Comparison of ENCODE assay signal across 1 cellular context in the genomic region with DNA sequence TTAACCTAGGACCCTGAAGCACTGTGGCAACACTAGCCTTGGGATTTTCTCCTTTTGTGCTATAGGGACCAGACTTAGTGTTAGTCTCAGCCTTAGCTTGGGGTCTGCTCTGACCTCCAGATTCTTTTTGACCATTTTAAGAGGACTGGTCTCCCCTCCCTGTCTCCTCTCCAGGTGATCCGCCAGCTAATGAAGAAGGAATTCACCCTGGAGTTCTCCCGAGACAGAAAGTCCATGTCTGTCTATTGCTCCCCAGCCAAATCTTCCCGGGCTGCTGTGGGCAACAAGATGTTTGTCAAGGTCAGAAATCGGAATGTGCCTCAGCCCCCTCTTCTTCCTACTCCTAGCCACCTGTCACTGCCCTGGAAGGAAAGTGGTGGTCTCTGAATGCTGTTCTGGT.
TF ChIP-seq lines count a peak whose summit lies in the region.

No MANE protein-coding gene starts in this region.

TF ChIP-seq in HepG2, 621 proteins besides CTCF, POLR2A, EP300 and RAD21:
- TF ChIP-seq TP53 (CRISPR knock-in tag; conservative IDR thresholded peaks at IDR 0.05): no peak
- TF ChIP-seq ZNF660 (CRISPR knock-in tag; IDR thresholded peaks at IDR 0.05; ENCODE audit: borderline replicate concordance, low read depth): no peak
- TF ChIP-seq, protein P1, sequence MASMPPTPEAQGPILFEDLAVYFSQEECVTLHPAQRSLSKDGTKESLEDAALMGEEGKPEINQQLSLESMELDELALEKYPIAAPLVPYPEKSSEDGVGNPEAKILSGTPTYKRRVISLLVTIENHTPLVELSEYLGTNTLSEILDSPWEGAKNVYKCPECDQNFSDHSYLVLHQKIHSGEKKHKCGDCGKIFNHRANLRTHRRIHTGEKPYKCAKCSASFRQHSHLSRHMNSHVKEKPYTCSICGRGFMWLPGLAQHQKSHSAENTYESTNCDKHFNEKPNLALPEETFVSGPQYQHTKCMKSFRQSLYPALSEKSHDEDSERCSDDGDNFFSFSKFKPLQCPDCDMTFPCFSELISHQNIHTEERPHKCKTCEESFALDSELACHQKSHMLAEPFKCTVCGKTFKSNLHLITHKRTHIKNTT (CRISPR knock-in tag; IDR thresholded peaks at IDR 0.05): no peak
- no peak for TF ChIP-seq ZNF44 (CRISPR knock-in tag; IDR thresholded peaks at IDR 0.05)
- TF ChIP-seq, protein P2, sequence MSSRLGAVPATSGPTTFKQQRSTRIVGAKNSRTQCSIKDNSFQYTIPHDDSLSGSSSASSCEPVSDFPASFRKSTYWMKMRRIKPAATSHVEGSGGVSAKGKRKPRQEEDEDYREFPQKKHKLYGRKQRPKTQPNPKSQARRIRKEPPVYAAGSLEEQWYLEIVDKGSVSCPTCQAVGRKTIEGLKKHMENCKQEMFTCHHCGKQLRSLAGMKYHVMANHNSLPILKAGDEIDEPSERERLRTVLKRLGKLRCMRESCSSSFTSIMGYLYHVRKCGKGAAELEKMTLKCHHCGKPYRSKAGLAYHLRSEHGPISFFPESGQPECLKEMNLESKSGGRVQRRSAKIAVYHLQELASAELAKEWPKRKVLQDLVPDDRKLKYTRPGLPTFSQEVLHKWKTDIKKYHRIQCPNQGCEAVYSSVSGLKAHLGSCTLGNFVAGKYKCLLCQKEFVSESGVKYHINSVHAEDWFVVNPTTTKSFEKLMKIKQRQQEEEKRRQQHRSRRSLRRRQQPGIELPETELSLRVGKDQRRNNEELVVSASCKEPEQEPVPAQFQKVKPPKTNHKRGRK (CRISPR knock-in tag; IDR thresholded peaks at IDR 0.05): no peak
- TF ChIP-seq HMG20B (CRISPR knock-in tag; conservative IDR thresholded peaks at IDR 0.05): no peak
- no peak for TF ChIP-seq NPAS2 (CRISPR knock-in tag; IDR thresholded peaks at IDR 0.05; ENCODE audit: borderline replicate concordance)
- TF ChIP-seq KMT2A (CRISPR knock-in tag; IDR thresholded peaks at IDR 0.05): no peak
- TF ChIP-seq CBFB (CRISPR knock-in tag; IDR thresholded peaks at IDR 0.05): no peak
- TF ChIP-seq, protein P3, sequence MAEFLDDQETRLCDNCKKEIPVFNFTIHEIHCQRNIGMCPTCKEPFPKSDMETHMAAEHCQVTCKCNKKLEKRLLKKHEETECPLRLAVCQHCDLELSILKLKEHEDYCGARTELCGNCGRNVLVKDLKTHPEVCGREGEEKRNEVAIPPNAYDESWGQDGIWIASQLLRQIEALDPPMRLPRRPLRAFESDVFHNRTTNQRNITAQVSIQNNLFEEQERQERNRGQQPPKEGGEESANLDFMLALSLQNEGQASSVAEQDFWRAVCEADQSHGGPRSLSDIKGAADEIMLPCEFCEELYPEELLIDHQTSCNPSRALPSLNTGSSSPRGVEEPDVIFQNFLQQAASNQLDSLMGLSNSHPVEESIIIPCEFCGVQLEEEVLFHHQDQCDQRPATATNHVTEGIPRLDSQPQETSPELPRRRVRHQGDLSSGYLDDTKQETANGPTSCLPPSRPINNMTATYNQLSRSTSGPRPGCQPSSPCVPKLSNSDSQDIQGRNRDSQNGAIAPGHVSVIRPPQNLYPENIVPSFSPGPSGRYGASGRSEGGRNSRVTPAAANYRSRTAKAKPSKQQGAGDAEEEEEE (CRISPR knock-in tag; IDR thresholded peaks at IDR 0.05; ENCODE audit: borderline replicate concordance): no peak
- TF ChIP-seq, protein P4, sequence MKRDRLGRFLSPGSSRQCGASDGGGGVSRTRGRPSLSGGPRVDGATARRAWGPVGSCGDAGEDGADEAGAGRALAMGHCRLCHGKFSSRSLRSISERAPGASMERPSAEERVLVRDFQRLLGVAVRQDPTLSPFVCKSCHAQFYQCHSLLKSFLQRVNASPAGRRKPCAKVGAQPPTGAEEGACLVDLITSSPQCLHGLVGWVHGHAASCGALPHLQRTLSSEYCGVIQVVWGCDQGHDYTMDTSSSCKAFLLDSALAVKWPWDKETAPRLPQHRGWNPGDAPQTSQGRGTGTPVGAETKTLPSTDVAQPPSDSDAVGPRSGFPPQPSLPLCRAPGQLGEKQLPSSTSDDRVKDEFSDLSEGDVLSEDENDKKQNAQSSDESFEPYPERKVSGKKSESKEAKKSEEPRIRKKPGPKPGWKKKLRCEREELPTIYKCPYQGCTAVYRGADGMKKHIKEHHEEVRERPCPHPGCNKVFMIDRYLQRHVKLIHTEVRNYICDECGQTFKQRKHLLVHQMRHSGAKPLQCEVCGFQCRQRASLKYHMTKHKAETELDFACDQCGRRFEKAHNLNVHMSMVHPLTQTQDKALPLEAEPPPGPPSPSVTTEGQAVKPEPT (CRISPR knock-in tag; IDR thresholded peaks at IDR 0.05; ENCODE audit: low read depth): no peak
- TF ChIP-seq ZNF639 (CRISPR knock-in tag; conservative IDR thresholded peaks at IDR 0.05): no peak
- no peak for TF ChIP-seq ZBTB20 (CRISPR knock-in tag; IDR thresholded peaks at IDR 0.05; ENCODE audit: borderline replicate concordance, low read depth)
